24 cellular contexts compared by ENCODE assay signal in the genomic region with DNA sequence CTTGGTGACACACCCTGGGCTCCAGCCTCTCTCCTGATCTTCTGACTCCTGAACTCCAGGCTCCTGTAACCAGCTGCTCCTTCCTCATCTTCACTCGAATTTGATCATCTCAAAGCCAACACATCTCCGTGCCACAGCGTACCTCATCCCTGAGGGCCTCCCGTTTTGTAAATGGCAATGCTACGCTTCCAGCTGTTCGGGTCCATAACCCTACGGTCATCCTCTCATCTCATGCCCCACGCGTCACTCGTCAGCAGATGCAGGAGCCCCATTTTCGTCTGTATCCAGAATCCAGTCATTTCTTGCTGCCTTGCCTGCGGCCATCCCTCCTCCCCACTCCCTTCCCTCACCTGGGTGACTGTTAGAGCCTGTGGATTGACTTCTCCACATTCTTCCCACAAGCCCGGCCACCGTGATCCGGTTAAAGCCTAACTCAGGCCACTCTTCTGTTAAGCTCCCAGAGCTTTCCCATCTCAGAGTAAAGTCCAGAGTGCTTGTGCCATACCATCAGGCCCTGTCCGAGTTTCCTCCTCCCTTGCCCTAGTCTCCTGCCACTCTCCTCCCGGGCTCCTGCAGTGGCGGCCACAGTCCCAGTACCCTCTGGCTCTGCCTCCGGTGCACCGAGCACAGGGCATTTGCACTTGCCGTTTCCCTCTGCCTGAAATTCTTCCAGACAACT. TPM values are rescaled to one million over a fixed set of nuclear protein-coding genes. Genes with fewer than 3 reads are reported as not detected.
DNase-seq lines count a peak whose midpoint lies in the region; ATAC-seq, FAIRE-seq and TF ChIP-seq lines count a peak whose summit lies in the region.
"Had no signal": no experiment of that assay in that cellular context is flagged by ENCODE, and none has a peak within 500 bp of the region (broad histone marks: within the 10 kb centered on the region; RNA-seq: fewer than 3 reads in every experiment).

No MANE protein-coding gene starts in this region.

- FAIRE-seq in HepG2 (lab: Jason Lieb, UNC) = peak; percentile 67
- FAIRE-seq in GM12891 (lab: Jason Lieb, UNC) = no peak
- FAIRE-seq: A204.1, D721Med, GM18507, HTR-8/SVneo had no signal

- no peak overlapping the region for H3K14ac ChIP-seq in mesenchymal stem cell (ENCODE audit: low read length in 2 of 2)

- H3K36me3 Mint-ChIP-seq in activated naive CD4-positive, alpha-beta T cell treated with anti-CD3 and anti-CD28 coated beads, Interleukin-2, amount 50 U/mL, for 24 hours = no peaks in the 10 kb centered on the region
- no peaks in the 10 kb centered on the region for H3K36me3 Mint-ChIP-seq in T-helper 17 cell (ENCODE audit: low read depth)
- H3K36me3 Mint-ChIP-seq: CD4-positive, CD25-positive, alpha-beta regulatory T cell had no signal

- no peaks in the 10 kb centered on the region for H3K9me3 Mint-ChIP-seq in activated naive CD4-positive, alpha-beta T cell treated with anti-CD3 and anti-CD28 coated beads, Interleukin-2, amount 50 U/mL, for 24 hours

- TF ChIP-seq EP300 in HepG2 (IDR thresholded peaks at IDR 0.05; ENCODE audit: low read depth in 2 of 2, low read length in 2 of 2) = no peak
- TF ChIP-seq EP300 in HepG2 (CRISPR knock-in tag; IDR thresholded peaks at IDR 0.05; ENCODE audit: borderline replicate concordance) = no peak

- H3K4me1 ChIP-seq in HepG2 (ENCODE audit: insufficient read depth, low read length) = peaks cover 38% of the 10 kb centered on the region
- peaks cover 8 to 26% (median 20%) of the 10 kb centered on the region in 6 donors for H3K4me1 ChIP-seq in spleen
- H3K4me1 ChIP-seq in mesenchymal stem cell (ENCODE audit: control insufficient read depth, insufficient read depth, low read depth, low read length) = no peaks in the 10 kb centered on the region

- CTCF ChIA-PET in HepG2 (lab: Yijun Ruan, JAX; ENCODE audit: low intra/inter-chr PET ratio, low total read pairs) = no interaction called here

- H3K27me3 ChIP-seq in HepG2 (ENCODE audit: control insufficient read depth in 1 of 2, insufficient read depth in 2 of 2, low read length in 2 of 2) (no peaks in the 10 kb centered on the region; a peak in 2 of 5 replicates), spleen (replicated peaks in 1 of 7) (no peaks in the 10 kb centered on the region), mesenchymal stem cell (ENCODE audit: control insufficient read depth in 1 of 2, insufficient read depth in 1 of 2, low read length in 2 of 2) (peaks cover 0 to 6% of the 10 kb centered on the region in 2 experiments)
- H3K27me3 ChIP-seq: BLaER1 had no signal

- no peak overlapping the region for H3K27ac ChIP-seq in HepG2 (ENCODE audit: extremely low read length, insufficient read depth, low read length)
- H3K27ac ChIP-seq in spleen = no peak overlapping the region
- no peak overlapping the region for H3K27ac ChIP-seq in mesenchymal stem cell (ENCODE audit: low read length, poor library complexity, severe bottlenecking)
- H3K27ac ChIP-seq: PC-9 had no signal

- no peaks in the 10 kb centered on the region for H3K27me3 Mint-ChIP-seq in activated naive CD4-positive, alpha-beta T cell treated with anti-CD3 and anti-CD28 coated beads, Interleukin-2, amount 50 U/mL, for 24 hours
- no peaks in the 10 kb centered on the region for H3K27me3 Mint-ChIP-seq in T-helper 17 cell

- DNase-seq in activated naive CD4-positive, alpha-beta T cell treated with Interleukin-2 at 50 U/mL for 16 hours = no peak
- no peak for DNase-seq in T-helper 17 cell
- DNase-seq in HepG2 (ENCODE audit: low spot score) = peak; percentile 53
- DNase-seq in spleen = peak; percentile 67
- no peak for DNase-seq in mesenchymal stem cell
- DNase-seq in GM12891 (ENCODE audit: insufficient read length, low spot score) = no peak
- DNase-seq: CD4-positive, CD25-positive, alpha-beta regulatory T cell; H7; KG1; MG63; NCI-H1417; NCI-H1694; NCI-H2029 treated with DMSO at 0.1 percent for 48 hours; NCI-H2227 treated with DMSO at 0.1 percent for 48 hours; NCI-H526 treated with DMSO at 0.1 percent for 48 hours; PC-9; Right ventricle myocardium superior; RPMI8226 had no signal

- POLR2A ChIA-PET in HepG2 (lab: Yijun Ruan, JAX) = interaction anchor here (1.4 to 1.6 kb wide), 2 partner anchors 12 to 14 kb away, joined by 4 to 7 read pairs; no protein-coding TSS in a partner anchor

- H3K18ac ChIP-seq in mesenchymal stem cell (ENCODE audit: low read depth in 1 of 2, low read length in 2 of 2) = no peak overlapping the region

- no peak overlapping the region for H3K23ac ChIP-seq in mesenchymal stem cell (ENCODE audit: low read length in 2 of 2)

- H3K4me2 ChIP-seq in HepG2 (ENCODE audit: low read depth, low read length) = peak overlapping the region; percentile 63
- H3K4me2 ChIP-seq in mesenchymal stem cell (ENCODE audit: low read length, poor library complexity, severe bottlenecking) = no peak overlapping the region
- H3K4me2 ChIP-seq: BLaER1, PC-9 had no signal

- peak overlapping the region; percentile 9 for H3K27ac Mint-ChIP-seq in activated naive CD4-positive, alpha-beta T cell treated with anti-CD3 and anti-CD28 coated beads, Interleukin-2, amount 50 U/mL, for 24 hours
- peak overlapping the region; percentile 69 for H3K27ac Mint-ChIP-seq in T-helper 17 cell
- H3K27ac Mint-ChIP-seq: CD4-positive, CD25-positive, alpha-beta regulatory T cell had no signal

- no peak overlapping the region for H3K4me3 Mint-ChIP-seq in activated naive CD4-positive, alpha-beta T cell treated with anti-CD3 and anti-CD28 coated beads, Interleukin-2, amount 50 U/mL, for 24 hours
- no peak overlapping the region for H3K4me3 Mint-ChIP-seq in T-helper 17 cell

- H2BK120ac ChIP-seq in mesenchymal stem cell (ENCODE audit: low read depth, low read length) = no peak overlapping the region

- no peak overlapping the region for H3K4ac ChIP-seq in mesenchymal stem cell (ENCODE audit: low read depth in 1 of 2, low read length in 2 of 2)

- no peaks in the 10 kb centered on the region for H4K20me1 ChIP-seq in HepG2 (ENCODE audit: insufficient read depth, low read length)
- H4K20me1 ChIP-seq: BLaER1 had no signal

- in situ Hi-C loops in HepG2 (cut with HindIII; ENCODE audit: extremely low pct_ligation_motif_present, low pct_unique_long_range_greater_than_20kb) = no loop called here

- H2BK12ac ChIP-seq in mesenchymal stem cell (ENCODE audit: low read length in 2 of 2) = no peak overlapping the region

- no peak; a peak in 1 of 4 replicates for TF ChIP-seq POLR2A in HepG2 (IDR thresholded peaks at IDR 0.05; ENCODE audit: insufficient read depth in 1 of 2, low read depth in 2 of 2, low read length in 2 of 2)
- no peak for TF ChIP-seq POLR2A in spleen (IDR thresholded peaks at IDR 0.05)
- no peak for TF ChIP-seq POLR2A in GM12891 (IDR thresholded peaks at IDR 0.05; ENCODE audit: low read depth, low read length)

- H3K9me3 ChIP-seq in T-helper 17 cell (ENCODE audit: control insufficient read depth, low read length, poor library complexity, severe bottlenecking) (no peaks in the 10 kb centered on the region), HepG2 (ENCODE audit: low read length) (no peaks in the 10 kb centered on the region), spleen (no peaks in the 10 kb centered on the region), mesenchymal stem cell (ENCODE audit: control insufficient read depth, low read length) (no peaks in the 10 kb centered on the region)
- H3K9me3 ChIP-seq: MG63 had no signal

- H4K91ac ChIP-seq in mesenchymal stem cell (ENCODE audit: low read length) = no peak overlapping the region

- BruUV-seq in HepG2 (replicated peaks; lab: Mats Ljungman, UMichigan) = no TSS peak

- H3K36me3 ChIP-seq in HepG2 (replicated peaks in 1 of 2; ENCODE audit: control insufficient read depth in 1 of 2, insufficient read depth in 2 of 2, low read length in 2 of 2) = no peaks in the 10 kb centered on the region
- H3K36me3 ChIP-seq in spleen = no peaks in the 10 kb centered on the region
- H3K36me3 ChIP-seq in mesenchymal stem cell (ENCODE audit: control insufficient read depth in 1 of 2, insufficient read depth in 2 of 2, low read depth in 1 of 2, low read length in 2 of 2) = no peaks in the 10 kb centered on the region
- H3K36me3 ChIP-seq: BLaER1, MG63 had no signal

- H3K9ac ChIP-seq in HepG2 (ENCODE audit: insufficient read depth, low read depth, low read length) = peak overlapping the region; percentile 10; the same call in 1 of the 2 replicates
- H3K9ac ChIP-seq in mesenchymal stem cell (ENCODE audit: low read length) = no peak overlapping the region
- H3K9ac ChIP-seq: BLaER1 had no signal

- TF ChIP-seq RAD21 in HepG2 (CRISPR knock-in tag; IDR thresholded peaks at IDR 0.05) = no peak

- TF ChIP-seq CTCF in HepG2 (CRISPR knock-in tag; IDR thresholded peaks at IDR 0.05) = no peak
- no peak for TF ChIP-seq CTCF in spleen (IDR thresholded peaks at IDR 0.05 in 8 of 11, conservative IDR thresholded peaks at IDR 0.05 in 3 of 11)

- H3K4me3 ChIP-seq in HepG2 (replicated peaks in 1 of 3; ENCODE audit: insufficient read depth in 1 of 3, low read depth in 2 of 3, low read length in 3 of 3) = peak overlapping the region in 1 of 3 experiments; percentile 31; a peak in 1 of 6 replicates
- no peak overlapping the region for H3K4me3 ChIP-seq in spleen
- H3K4me3 ChIP-seq in mesenchymal stem cell (ENCODE audit: insufficient read depth in 1 of 2, low read depth in 1 of 2, low read length in 2 of 2) = no peak overlapping the region
- H3K4me3 ChIP-seq: BLaER1, MG63, PC-9 had no signal

- 49% methylated on average over 21 of the region's 21 CpGs for WGBS in HepG2 (ENCODE audit: low lambda C conversion rate)
- WGBS in spleen, 5 donors = 93 to 95% (median 94%) methylated on average over 21 of the region's 21 CpGs
- 91% methylated on average over 21 of the region's 21 CpGs for WGBS in mesenchymal stem cell

- no peak overlapping the region for H2BK5ac ChIP-seq in mesenchymal stem cell (ENCODE audit: low read depth, low read length, poor library complexity, severe bottlenecking)

- no peak overlapping the region for H2BK15ac ChIP-seq in mesenchymal stem cell (ENCODE audit: low read depth, poor library complexity, severe bottlenecking)

- no peak overlapping the region for H2AK5ac ChIP-seq in mesenchymal stem cell (ENCODE audit: low read length, severe bottlenecking)

- H3K79me2 ChIP-seq in HepG2 (ENCODE audit: insufficient read depth, low read length) = no peaks in the 10 kb centered on the region

- ATAC-seq in T-helper 17 cell (no peak), HepG2 (peak; percentile 90)

- H2AFZ ChIP-seq in HepG2 (ENCODE audit: low read length) (peak overlapping the region; percentile 46), mesenchymal stem cell (ENCODE audit: low read depth, low read length) (no peak overlapping the region)
- H2AFZ ChIP-seq: PC-9 had no signal

- intact Hi-C loops in HepG2 (cut with micrococcal nuclease; ENCODE audit: unreplicated experiment) = no loop called here
- intact Hi-C loops in spleen (cut with DNase I; ENCODE audit: low total_unique reads) = no loop called here

- no peak overlapping the region for H4K8ac ChIP-seq in mesenchymal stem cell (ENCODE audit: low read length)

- no peaks in the 10 kb centered on the region for H3K79me1 ChIP-seq in mesenchymal stem cell (replicated peaks; ENCODE audit: low read length, poor library complexity, severe bottlenecking)

- peaks cover 20% of the 10 kb centered on the region for H3K4me1 Mint-ChIP-seq in activated naive CD4-positive, alpha-beta T cell treated with anti-CD3 and anti-CD28 coated beads, Interleukin-2, amount 50 U/mL, for 24 hours
- H3K4me1 Mint-ChIP-seq in T-helper 17 cell = peaks cover 28% of the 10 kb centered on the region

RNA-seq across cellular contexts. Expression of gene AKTIP, which starts 20.3 kb away (rescaled TPM):
- total RNA-seq in T-helper 17 cell (10 to 100 TPM; 28.5 to 32.4 TPM), HepG2 (2016; rRNA removed; fragmentation: Illumina TruSeq; extraction: Trizol) (28.8 and 30.1 TPM in 2 replicates), spleen (10 to 100 TPM; 18.6 to 37.1 (median 31.7) TPM)
- 18.8 and 20.7 TPM in 2 replicates for total RNA-seq in HepG2 (2016; cell fraction: cytosol; rRNA removed; fragmentation: Illumina TruSeq; extraction: Trizol; ENCODE audit: low read depth)
- total RNA-seq in HepG2 (2016; cell fraction: insoluble cytoplasmic fraction; rRNA removed; fragmentation: Illumina TruSeq; extraction: Trizol) = 24.2 and 33.8 TPM in 2 replicates
- total RNA-seq in HepG2 (2016; cell fraction: membrane; rRNA removed; fragmentation: Illumina TruSeq; extraction: Trizol) = 35.6 and 35.7 TPM in 2 replicates
- 28.0 and 29.0 TPM in 2 replicates for total RNA-seq in HepG2 (2016; cell fraction: nucleus; rRNA removed; fragmentation: Illumina TruSeq; extraction: Trizol)
- polyA plus RNA-seq in HepG2 (2011; rRNA removed) (45.6 and 49.0 TPM in 2 replicates), spleen (10 to 100 TPM in 2 of 3 donors, 1 to 10 TPM in 1; 8.7 to 14.0 (median 11.8) TPM)
- polyA plus RNA-seq in HepG2 (2011; cell fraction: cytosol; rRNA removed) = 19.8 and 29.5 TPM in 2 replicates
- polyA plus RNA-seq in HepG2 (2011; cell fraction: nucleus; rRNA removed) = 68.8 and 72.6 TPM in 2 replicates
- polyA plus RNA-seq in HepG2 (2012) = 28.1 and 33.7 TPM in 2 replicates
- polyA plus RNA-seq in HepG2 (2016; cell fraction: cytosol; fragmentation: Illumina TruSeq; extraction: Trizol; ENCODE audit: low read depth) = 22.4 and 30.5 TPM in 2 replicates
- 30.0 and 31.0 TPM in 2 replicates for polyA plus RNA-seq in HepG2 (2016; cell fraction: insoluble cytoplasmic fraction; fragmentation: Illumina TruSeq; extraction: Trizol; ENCODE audit: low read depth)
- polyA plus RNA-seq in HepG2 (2016; cell fraction: membrane; fragmentation: Illumina TruSeq; extraction: Trizol; ENCODE audit: low read depth) = 35.3 and 37.7 TPM in 2 replicates
- 58.4 and 63.0 TPM in 2 replicates for polyA plus RNA-seq in HepG2 (2016; cell fraction: nucleus; fragmentation: Illumina TruSeq; extraction: Trizol; ENCODE audit: insufficient read depth, low read depth)
- polyA minus RNA-seq in HepG2 (2011; rRNA and poly(A)+ RNA removed; ENCODE audit: low replicate concordance) = 19.4 and 24.5 TPM in 2 replicates
- polyA minus RNA-seq in HepG2 (2011; cell fraction: cytosol; rRNA and poly(A)+ RNA removed) = 15.7 and 17.4 TPM in 2 replicates
- polyA minus RNA-seq in HepG2 (2011; cell fraction: nucleus; rRNA and poly(A)+ RNA removed) = 43.4 and 69.0 TPM in 2 replicates
- polyA plus RNA-seq in mesenchymal stem cell (2013, experiment 1 of 2) = 13.0 TPM
- polyA plus RNA-seq in mesenchymal stem cell (2013, experiment 2 of 2) = 14.0 TPM
- 8.7 TPM for polyA plus RNA-seq in GM12891 (2012; ENCODE audit: low read depth, missing spikeins)

Comparison
In these comparisons a context has a peak if more than half of its experiments do, and no peak if none do; other contexts are left out.
1. DNase-seq: peak in HepG2 (single experiment) and spleen (single experiment); none in activated naive CD4-positive, alpha-beta T cell treated with Interleukin-2 at 50 U/mL for 16 hours (single experiment), T-helper 17 cell (0 of 3), mesenchymal stem cell (single experiment) and GM12891 (single experiment).